ENCODE assay signal across 15 cellular contexts in genomic region chr2:141392517-141393213, GRCh38.
DNase-seq lines count a peak whose midpoint lies in the region; ATAC-seq and TF ChIP-seq lines count a peak whose summit lies in the region.
"Had no signal": no experiment of that assay in that cellular context is flagged by ENCODE, and none has a peak within 500 bp of the region (broad histone marks: within the 10 kb centered on the region; RNA-seq: fewer than 3 reads in every experiment).

No MANE protein-coding gene starts in this region.

- no peaks in the 10 kb centered on the region for H3K4me1 ChIP-seq in OCI-LY7 (ENCODE audit: insufficient read depth, low read length, poor library complexity, severe bottlenecking)
- H3K4me1 ChIP-seq: foreskin keratinocyte had no signal

- H3K4me3 ChIP-seq in fibroblast of villous mesenchyme (ENCODE audit: low read depth, low read length) (no peak overlapping the region), retinal pigment epithelial cell (ENCODE audit: low read length) (no peak overlapping the region), OCI-LY7 (ENCODE audit: low read depth, low read length, poor library complexity, severe bottlenecking) (no peak overlapping the region)

- no peaks in the 10 kb centered on the region for H3K9me2 ChIP-seq in OCI-LY7 (ENCODE audit: insufficient read depth, low read length)

- POLR2A ChIA-PET in OCI-LY7 (lab: Charles Lee): no interaction called here

- H3K4me2 ChIP-seq in OCI-LY7 (ENCODE audit: low read length): no peak overlapping the region
- H3K4me2 ChIP-seq: KMS-11 had no signal

- H4K20me1 ChIP-seq in OCI-LY7 (ENCODE audit: insufficient read depth, low read length): no peaks in the 10 kb centered on the region

- no peak for TF ChIP-seq CTCF in fibroblast of villous mesenchyme (IDR thresholded peaks at IDR 0.05; ENCODE audit: insufficient read depth, low read depth, low read length)
- no peak for TF ChIP-seq CTCF in retinal pigment epithelial cell (conservative IDR thresholded peaks at IDR 0.05; ENCODE audit: low read depth, low read length)
- no peak for TF ChIP-seq CTCF in OCI-LY7 (conservative IDR thresholded peaks at IDR 0.05; ENCODE audit: low read length)

- CTCF ChIA-PET in OCI-LY7 (lab: Charles Lee; ENCODE audit: unreplicated experiment): no interaction called here

- DNase-seq in GM04503 (ENCODE audit: low read depth) (peak; percentile 6), fibroblast of villous mesenchyme (ENCODE audit: low read depth) (peak; percentile 84), retinal pigment epithelial cell (ENCODE audit: low read depth) (peak; percentile 88), OCI-LY7 (ENCODE audit: low spot score) (no peak), left colon (no peak)
- DNase-seq: activated naive CD4-positive, alpha-beta T cell treated with anti-CD3 and anti-CD28 coated beads for 36 hours; CD8-positive, alpha-beta memory T cell; natural killer cell; NCI-H1930; NCI-H748 treated with DMSO at 0.1 percent for 48 hours; SIG-M5 had no signal

- no peaks in the 10 kb centered on the region for H3K9me3 ChIP-seq in OCI-LY7 (ENCODE audit: low read length)

- no peaks in the 10 kb centered on the region for H3K36me3 ChIP-seq in OCI-LY7 (ENCODE audit: insufficient read depth, low read length)

- no peaks in the 10 kb centered on the region for H3K79me2 ChIP-seq in OCI-LY7 (ENCODE audit: insufficient read depth, low read depth, low read length)

- H2AFZ ChIP-seq in OCI-LY7 (ENCODE audit: low read length): no peak overlapping the region

- ATAC-seq in SK-N-SH treated with all-trans-retinoic acid at 6 μM for 48 hours (peak; percentile 83), GM19328 (IDR thresholded peaks at IDR 0.05; ENCODE audit: unreplicated experiment) (no peak), left colon (no peak)
- ATAC-seq: natural killer cell had no signal

- no peak overlapping the region for H3K27ac ChIP-seq in OCI-LY7 (ENCODE audit: low read depth, low read length, poor library complexity, severe bottlenecking)
- H3K27ac ChIP-seq: foreskin keratinocyte, KMS-11 had no signal

- intact Hi-C loops in OCI-LY7 (cut with micrococcal nuclease; ENCODE audit: unreplicated experiment) (no loop called here), left colon (cut with DNase I, micrococcal nuclease) (no loop called here)

- no TSS peak for BruUV-seq in OCI-LY7 (replicated peaks; lab: Mats Ljungman, UMichigan)

TF ChIP-seq in SK-N-SH treated with all-trans-retinoic acid at 6 μM for 48 hours, 23 proteins besides CTCF, POLR2A, EP300 and RAD21 (continues in another document):
- TF ChIP-seq TCF4 (CRISPR knock-in tag; IDR thresholded peaks at IDR 0.05; ENCODE audit: borderline replicate concordance) (no peak), POU6F1 (CRISPR knock-in tag; IDR thresholded peaks at IDR 0.05; ENCODE audit: borderline replicate concordance, low read depth) (no peak), TOX (CRISPR knock-in tag; IDR thresholded peaks at IDR 0.05; ENCODE audit: borderline replicate concordance) (no peak), CSDC2 (CRISPR knock-in tag; IDR thresholded peaks at IDR 0.05) (no peak), ZNF8 (CRISPR knock-in tag; IDR thresholded peaks at IDR 0.05) (no peak), ESRRG (CRISPR knock-in tag; IDR thresholded peaks at IDR 0.05) (0 out of 2 replicates have a peak, but pooled peaks have one; percentile 18), ISL1 (CRISPR knock-in tag; IDR thresholded peaks at IDR 0.05) (peak; percentile 88), GLIS3 (CRISPR knock-in tag; IDR thresholded peaks at IDR 0.05) (no peak; the same call in 1 of the 2 replicates), ZFP30 (CRISPR knock-in tag; IDR thresholded peaks at IDR 0.05) (no peak), OSR1 (CRISPR knock-in tag; IDR thresholded peaks at IDR 0.05) (no peak), CREB5 (CRISPR knock-in tag; IDR thresholded peaks at IDR 0.05; ENCODE audit: low read depth) (0 out of 2 replicates have a peak, but pooled peaks have one; percentile 23), SNAI2 (CRISPR knock-in tag; IDR thresholded peaks at IDR 0.05) (no peak), BACH2 (CRISPR knock-in tag; IDR thresholded peaks at IDR 0.05; ENCODE audit: borderline replicate concordance) (no peak), PATZ1 (CRISPR knock-in tag; IDR thresholded peaks at IDR 0.05; ENCODE audit: borderline replicate concordance) (no peak), ZFP3 (CRISPR knock-in tag; IDR thresholded peaks at IDR 0.05) (peak; percentile 58; the same call in 1 of the 2 replicates), CSRNP3 (CRISPR knock-in tag; IDR thresholded peaks at IDR 0.05) (no peak), ZNF70 (CRISPR knock-in tag; IDR thresholded peaks at IDR 0.05) (no peak), PPARA (CRISPR knock-in tag; IDR thresholded peaks at IDR 0.05; ENCODE audit: borderline replicate concordance) (no peak), TSHZ2 (CRISPR knock-in tag; IDR thresholded peaks at IDR 0.05) (no peak)

Comparison
In these comparisons a context has a peak if more than half of its experiments do, and no peak if none do; other contexts are left out.
1. DNase-seq: peak in GM04503 (single experiment), fibroblast of villous mesenchyme (single experiment) and retinal pigment epithelial cell (single experiment); none in OCI-LY7 (single experiment) and left colon (0 of 2).